ENCODE assay signal across 8 cellular contexts in the genomic region with DNA sequence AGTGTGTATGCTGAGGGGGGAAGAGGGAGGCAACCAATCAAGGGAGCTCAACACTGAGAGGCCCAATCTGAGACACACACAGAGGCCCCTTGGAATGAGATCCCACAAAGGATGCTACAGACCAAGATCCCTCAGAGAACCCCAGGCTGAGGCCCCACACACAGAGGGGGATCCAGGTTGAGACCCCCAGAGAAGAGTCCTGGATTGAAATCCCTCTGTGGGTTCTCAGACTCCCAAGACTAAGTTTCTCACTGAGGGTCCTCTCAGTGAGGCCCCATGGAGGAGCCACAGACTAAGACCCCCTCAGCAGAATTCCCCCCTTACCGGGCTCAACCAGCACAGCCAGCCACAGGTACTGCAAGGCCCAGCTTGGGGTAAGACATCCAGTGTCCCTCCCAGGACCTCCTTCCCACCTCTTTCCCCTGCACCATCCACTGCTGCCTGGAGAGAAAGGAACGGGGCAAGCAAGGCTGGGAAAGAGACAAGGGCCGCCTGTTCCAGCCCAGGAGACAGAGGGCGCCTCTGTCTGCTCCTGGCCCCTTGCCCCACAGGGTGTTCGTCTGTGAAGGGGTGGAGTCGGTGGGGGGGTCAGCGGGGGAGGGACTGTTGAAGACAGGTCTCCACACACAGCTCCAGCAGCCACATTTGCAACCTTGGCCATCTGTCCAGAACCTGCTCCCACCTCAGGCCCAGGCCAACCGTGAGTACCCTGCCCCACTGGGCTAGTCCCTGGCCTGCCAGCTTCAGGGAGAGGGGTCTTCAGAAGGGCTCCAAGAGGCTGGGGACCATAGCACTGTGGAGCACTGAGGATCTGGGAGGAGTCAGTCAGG. TPM values are rescaled to one million over a fixed set of nuclear protein-coding genes. Genes with fewer than 3 reads are reported as not detected.
DNase-seq lines count a peak whose midpoint lies in the region; ATAC-seq and TF ChIP-seq lines count a peak whose summit lies in the region.

A gene (plus strand): TSS at position 638 of the 830 bp plus-strand sequence. CDS start 2,088 bp downstream, outside the sequence.

- H3K4me1 ChIP-seq in lung (ENCODE audit: control insufficient read depth in 2 of 2, insufficient read depth in 2 of 2, low read length in 2 of 2), result peaks cover 9 to 24% of the 10 kb centered on the region in 2 donors
- H3K4me1 ChIP-seq in thymus (ENCODE audit: control insufficient read depth, insufficient read depth, low read length), result no peaks in the 10 kb centered on the region

- H3K9me3 ChIP-seq in lung (ENCODE audit: control insufficient read depth in 2 of 2, insufficient read depth in 1 of 2, low read length in 1 of 2) (no peaks in the 10 kb centered on the region), thymus (ENCODE audit: control insufficient read depth) (no peaks in the 10 kb centered on the region)

- ATAC-seq in lung (ENCODE audit: insufficient read depth, low FRiP score), result no peak
- ATAC-seq in left colon, result no peak
- ATAC-seq in GM21619 (IDR thresholded peaks at IDR 0.05; ENCODE audit: unreplicated experiment), result no peak
- no peak for ATAC-seq in GM19395 (IDR thresholded peaks at IDR 0.05; ENCODE audit: unreplicated experiment)

- intact Hi-C loops in left colon (cut with DNase I, micrococcal nuclease), result no loop called here

- H3K27me3 ChIP-seq in lung (ENCODE audit: control insufficient read depth, insufficient read depth) (no peaks in the 10 kb centered on the region), thymus (ENCODE audit: control insufficient read depth, insufficient read depth) (no peaks in the 10 kb centered on the region)

- H3K36me3 ChIP-seq in lung (ENCODE audit: control insufficient read depth in 2 of 2, insufficient read depth in 2 of 2, low read length in 2 of 2) (peaks cover 0 to 4% of the 10 kb centered on the region in 2 donors), thymus (ENCODE audit: control insufficient read depth, insufficient read depth) (no peaks in the 10 kb centered on the region)

- H3K27ac ChIP-seq in coronary artery, result peak within 1 kb of the TSS; percentile 88 to 96
- H3K27ac ChIP-seq in lung (ENCODE audit: low read depth in 1 of 2, low read length in 1 of 2), result peak within 1 kb of the TSS; percentile 88 to 95
- no peak within 1 kb of the TSS for H3K27ac ChIP-seq in thymus (ENCODE audit: low read depth)

- H3K4me3 ChIP-seq in coronary artery (peak within 1 kb of the TSS; percentile 81), lung (peak within 1 kb of the TSS; percentile 17), thymus (ENCODE audit: low read length) (peak within 1 kb of the TSS; percentile 14)

- DNase-seq in NCI-H69 (lab: John Stamatoyannopoulos, UW) (peak; percentile 37), coronary artery (ENCODE audit: low spot score) (no peak), lung (ENCODE audit: low spot score) (no peak), left colon (no peak), GOT3 (lab: John Stamatoyannopoulos, UW) (no peak)

- WGBS in lung, 2 donors, result 77 to 81% methylated on average over 8 of the region's 8 CpGs
- whole genome bisulfite sequencing in thymus, result 93% methylated on average over 8 of the region's 8 CpGs

- TF ChIP-seq CTCF in coronary artery (IDR thresholded peaks at IDR 0.05), result no peak
- no peak for TF ChIP-seq CTCF in lung (IDR thresholded peaks at IDR 0.05; ENCODE audit: control extremely low read depth, extremely low read depth)

RNA-seq across cellular contexts. Expression of the gene that starts here (rescaled TPM):
- total RNA-seq in lung (1 to 10 TPM in 1 of 2 donors, not detected in 1; 1.8 TPM), left colon (1 to 10 TPM; 1.6 to 1.9 TPM)
- polyA plus RNA-seq in lung (under 1 TPM; 0.31 to 0.91 TPM), thymus (3.4 TPM)

Comparison
In these comparisons a context has a peak if more than half of its experiments do, and no peak if none do; other contexts are left out.
1. H3K4me3 ChIP-seq: peak in every context shown above with its lines; median percentile 81 in coronary artery; 17 in lung; 14 in thymus.